In genomic region chr11:91630916-91631673, GRCh38 we compare ENCODE assay signal across 21 cellular contexts.
"Had no signal": no experiment of that assay in that cellular context is flagged by ENCODE, and none has a peak within 500 bp of the region (broad histone marks: within the 10 kb centered on the region; RNA-seq: fewer than 3 reads in every experiment).

No MANE protein-coding gene starts in this region.

- H3K4me1 Mint-ChIP-seq: naive thymus-derived CD4-positive, alpha-beta T cell; stimulated activated effector memory CD8-positive, alpha-beta T cell treated with anti-CD3 and anti-CD28 coated beads, Interleukin-12 subunit alpha, Interleukin-12 subunit beta, amount 100 ng/mL, for 72 hours had no signal

- H3K4me3 Mint-ChIP-seq: naive thymus-derived CD4-positive, alpha-beta T cell; nephron progenitor cell; stimulated activated effector memory CD8-positive, alpha-beta T cell treated with anti-CD3 and anti-CD28 coated beads, Interleukin-12 subunit alpha, Interleukin-12 subunit beta, amount 100 ng/mL, for 72 hours had no signal

- FAIRE-seq: endometrium, frontal cortex, islet of Langerhans had no signal

- H3K27ac Mint-ChIP-seq: naive thymus-derived CD4-positive, alpha-beta T cell; nephron progenitor cell; stimulated activated effector memory CD8-positive, alpha-beta T cell treated with anti-CD3 and anti-CD28 coated beads, Interleukin-12 subunit alpha, Interleukin-12 subunit beta, amount 100 ng/mL, for 72 hours had no signal

- H3K36me3 Mint-ChIP-seq: naive thymus-derived CD4-positive, alpha-beta T cell; stimulated activated effector memory CD8-positive, alpha-beta T cell treated with anti-CD3 and anti-CD28 coated beads, Interleukin-12 subunit alpha, Interleukin-12 subunit beta, amount 100 ng/mL, for 72 hours had no signal

- ATAC-seq: esophagus mucosa; heart right ventricle; left lobe of liver; naive thymus-derived CD4-positive, alpha-beta T cell; stimulated activated effector memory CD8-positive, alpha-beta T cell treated with anti-CD3 and anti-CD28 coated beads, Interleukin-12 subunit alpha, Interleukin-12 subunit beta, amount 100 ng/mL, for 72 hours; stimulated activated naive CD8-positive, alpha-beta T cell treated with anti-CD3 and anti-CD28 coated beads, Interleukin-15, Interleukin-2, amounts not matched to agents 100 U/mL and 50 U/mL, for 24 hours had no signal

- H3K9me3 Mint-ChIP-seq: nephron progenitor cell had no signal

- H3K4me1 ChIP-seq: heart right ventricle, sigmoid colon, upper lobe of left lung, vagina had no signal

- H3K36me3 ChIP-seq: heart right ventricle, sigmoid colon, tibial artery, upper lobe of left lung, vagina had no signal

- H3K9me3 ChIP-seq: heart right ventricle, sigmoid colon, tibial artery, upper lobe of left lung, vagina had no signal

- DNase-seq: effector memory CD4-positive, alpha-beta T cell; heart right ventricle; hypothalamus; kidney glomerular epithelial cell; mammary epithelial cell; naive thymus-derived CD4-positive, alpha-beta T cell; nephron progenitor cell; posterior cingulate gyrus; sigmoid colon; stimulated activated CD4-positive, alpha-beta T cell treated with anti-CD3 and anti-CD28 coated beads, Interleukin-4, amount 100 ng/mL, for 1 hour; stimulated activated CD8-positive, alpha-beta memory T cell treated with anti-CD3 and anti-CD28 coated beads, Interleukin-4, amount 100 ng/mL, for 48 hours; stimulated activated naive CD8-positive, alpha-beta T cell treated with anti-CD3 and anti-CD28 coated beads, Interleukin-15, Interleukin-2, amounts not matched to agents 100 U/mL and 50 U/mL, for 24 hours; tibial artery; upper lobe of left lung had no signal

- H3K27me3 Mint-ChIP-seq: naive thymus-derived CD4-positive, alpha-beta T cell had no signal

- H3K27ac ChIP-seq: heart right ventricle, sigmoid colon, tibial artery, upper lobe of left lung, vagina had no signal

- H3K4me3 ChIP-seq: heart right ventricle, sigmoid colon, tibial artery, upper lobe of left lung, vagina had no signal

- H3K27me3 ChIP-seq: heart right ventricle, sigmoid colon, tibial artery, upper lobe of left lung, vagina had no signal
